ENCODE assay signal across 3 cellular contexts in genomic region chr10:43347997-43348396, GRCh38.
TF ChIP-seq lines count a peak whose summit lies in the region.

No MANE protein-coding gene starts in this region.

TF ChIP-seq in SK-N-SH, 30 proteins besides CTCF, POLR2A, EP300 and RAD21 (continued from another document):
- TF ChIP-seq USF2 (IDR thresholded peaks at IDR 0.05; ENCODE audit: borderline replicate concordance, low read depth, low read length) (no peak), MAX (IDR thresholded peaks at IDR 0.05; ENCODE audit: low read depth) (no peak), CHD2 (IDR thresholded peaks at IDR 0.05; ENCODE audit: low read length, partially characterized antibody) (no peak), TEAD4 (IDR thresholded peaks at IDR 0.05; ENCODE audit: borderline replicate concordance, insufficient read depth) (no peak)

TF ChIP-seq in SK-N-SH treated with all-trans-retinoic acid at 6 μM for 48 hours, 23 proteins besides CTCF, POLR2A, EP300 and RAD21 (continued from another document):
- no peak for TF ChIP-seq POU6F1 (CRISPR knock-in tag; IDR thresholded peaks at IDR 0.05; ENCODE audit: borderline replicate concordance, low read depth)
- no peak for TF ChIP-seq BACH2 (CRISPR knock-in tag; IDR thresholded peaks at IDR 0.05; ENCODE audit: borderline replicate concordance)
- no peak for TF ChIP-seq CREB5 (CRISPR knock-in tag; IDR thresholded peaks at IDR 0.05; ENCODE audit: low read depth)
- TF ChIP-seq SNAI2 (CRISPR knock-in tag; IDR thresholded peaks at IDR 0.05), result no peak

TF ChIP-seq in K562, 482 proteins besides CTCF, POLR2A, EP300 and RAD21 (continued from another document):
- TF ChIP-seq USF1 (CRISPR knock-in tag; IDR thresholded peaks at IDR 0.05), result no peak
